Comparison of ENCODE assay signal across 1 cellular context in the genomic region with DNA sequence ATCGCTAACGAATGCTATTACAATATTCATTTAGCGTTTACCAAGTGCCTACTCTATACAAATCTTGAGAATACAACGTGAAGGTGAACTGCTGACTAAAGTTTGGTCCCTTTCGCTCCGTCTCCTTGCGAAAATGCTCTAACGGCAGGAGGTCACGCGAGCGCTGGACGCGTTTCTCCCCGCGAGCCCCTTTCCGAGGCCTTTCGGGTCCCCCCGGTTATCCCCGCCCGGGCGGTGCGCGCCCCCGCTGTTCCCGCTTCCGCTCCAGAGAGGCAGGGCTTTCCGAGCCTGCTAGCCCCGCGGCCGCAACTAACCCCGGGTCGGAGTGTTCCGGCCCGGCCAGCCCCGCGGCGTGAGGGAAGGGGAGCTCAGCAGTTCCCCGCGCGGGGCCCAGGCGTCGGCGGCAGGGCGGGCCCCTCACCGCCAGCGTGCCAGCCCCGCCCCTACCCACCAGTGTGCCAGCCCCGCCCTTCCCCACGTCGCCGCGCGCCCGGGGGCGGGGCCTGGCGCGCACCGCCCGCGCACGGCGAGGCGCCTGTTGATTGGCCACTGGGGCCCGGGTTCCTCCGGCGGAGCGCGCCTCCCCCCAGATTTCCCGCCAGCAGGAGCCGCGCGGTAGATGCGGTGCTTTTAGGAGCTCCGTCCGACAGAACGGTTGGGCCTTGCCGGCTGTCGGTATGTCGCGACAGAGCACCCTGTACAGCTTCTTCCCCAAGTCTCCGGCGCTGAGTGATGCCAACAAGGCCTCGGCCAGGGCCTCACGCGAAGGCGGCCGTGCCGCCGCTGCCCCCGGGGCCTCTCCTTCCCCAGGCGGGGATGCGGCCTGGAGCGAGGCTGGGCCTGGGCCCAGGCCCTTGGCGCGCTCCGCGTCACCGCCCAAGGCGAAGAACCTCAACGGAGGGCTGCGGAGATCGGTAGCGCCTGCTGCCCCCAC.
TF ChIP-seq lines count a peak whose summit lies in the region.

A gene with protein sequence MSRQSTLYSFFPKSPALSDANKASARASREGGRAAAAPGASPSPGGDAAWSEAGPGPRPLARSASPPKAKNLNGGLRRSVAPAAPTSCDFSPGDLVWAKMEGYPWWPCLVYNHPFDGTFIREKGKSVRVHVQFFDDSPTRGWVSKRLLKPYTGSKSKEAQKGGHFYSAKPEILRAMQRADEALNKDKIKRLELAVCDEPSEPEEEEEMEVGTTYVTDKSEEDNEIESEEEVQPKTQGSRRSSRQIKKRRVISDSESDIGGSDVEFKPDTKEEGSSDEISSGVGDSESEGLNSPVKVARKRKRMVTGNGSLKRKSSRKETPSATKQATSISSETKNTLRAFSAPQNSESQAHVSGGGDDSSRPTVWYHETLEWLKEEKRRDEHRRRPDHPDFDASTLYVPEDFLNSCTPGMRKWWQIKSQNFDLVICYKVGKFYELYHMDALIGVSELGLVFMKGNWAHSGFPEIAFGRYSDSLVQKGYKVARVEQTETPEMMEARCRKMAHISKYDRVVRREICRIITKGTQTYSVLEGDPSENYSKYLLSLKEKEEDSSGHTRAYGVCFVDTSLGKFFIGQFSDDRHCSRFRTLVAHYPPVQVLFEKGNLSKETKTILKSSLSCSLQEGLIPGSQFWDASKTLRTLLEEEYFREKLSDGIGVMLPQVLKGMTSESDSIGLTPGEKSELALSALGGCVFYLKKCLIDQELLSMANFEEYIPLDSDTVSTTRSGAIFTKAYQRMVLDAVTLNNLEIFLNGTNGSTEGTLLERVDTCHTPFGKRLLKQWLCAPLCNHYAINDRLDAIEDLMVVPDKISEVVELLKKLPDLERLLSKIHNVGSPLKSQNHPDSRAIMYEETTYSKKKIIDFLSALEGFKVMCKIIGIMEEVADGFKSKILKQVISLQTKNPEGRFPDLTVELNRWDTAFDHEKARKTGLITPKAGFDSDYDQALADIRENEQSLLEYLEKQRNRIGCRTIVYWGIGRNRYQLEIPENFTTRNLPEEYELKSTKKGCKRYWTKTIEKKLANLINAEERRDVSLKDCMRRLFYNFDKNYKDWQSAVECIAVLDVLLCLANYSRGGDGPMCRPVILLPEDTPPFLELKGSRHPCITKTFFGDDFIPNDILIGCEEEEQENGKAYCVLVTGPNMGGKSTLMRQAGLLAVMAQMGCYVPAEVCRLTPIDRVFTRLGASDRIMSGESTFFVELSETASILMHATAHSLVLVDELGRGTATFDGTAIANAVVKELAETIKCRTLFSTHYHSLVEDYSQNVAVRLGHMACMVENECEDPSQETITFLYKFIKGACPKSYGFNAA (N-terminal part only) (plus strand): TSS at position 589 of the 934 bp plus-strand sequence. CDS start 89 bp downstream, at position 678.

TF ChIP-seq in HepG2, 621 proteins besides CTCF, POLR2A, EP300 and RAD21 (continued from another document and continues in another):
- TF ChIP-seq FOXO1 (CRISPR knock-in tag; IDR thresholded peaks at IDR 0.05) (peak; percentile 33; the same call in 1 of the 2 replicates), ZNF101 (CRISPR knock-in tag; IDR thresholded peaks at IDR 0.05; ENCODE audit: borderline replicate concordance, low read depth) (no peak), CENPBD1 (CRISPR knock-in tag; IDR thresholded peaks at IDR 0.05; ENCODE audit: borderline replicate concordance, low read depth) (peak; percentile 9; the same call in 1 of the 2 replicates), ZNF329 (CRISPR knock-in tag; IDR thresholded peaks at IDR 0.05; ENCODE audit: low read depth) (peak; percentile 66; the same call in 1 of the 2 replicates), U2AF2 (IDR thresholded peaks at IDR 0.05; ENCODE audit: low read depth, low read length) (no peak), PTBP1 (IDR thresholded peaks at IDR 0.05; ENCODE audit: low read depth, low read length, poor library complexity, severe bottlenecking) (no peak), ZNF552 (CRISPR knock-in tag; IDR thresholded peaks at IDR 0.05; ENCODE audit: borderline replicate concordance) (peak; percentile 77; the same call in 1 of the 2 replicates), PRMT3 (CRISPR knock-in tag; IDR thresholded peaks at IDR 0.05; ENCODE audit: borderline replicate concordance, low read depth) (peak; percentile 92), ZBTB38 (CRISPR knock-in tag; IDR thresholded peaks at IDR 0.05) (no peak; the same call in 1 of the 2 replicates), ZNF441 (CRISPR knock-in tag; IDR thresholded peaks at IDR 0.05; ENCODE audit: borderline replicate concordance) (no peak; the same call in 1 of the 2 replicates), ZNF446 (CRISPR knock-in tag; IDR thresholded peaks at IDR 0.05) (peak; percentile 92), NFRKB (IDR thresholded peaks at IDR 0.05) (no peak), ZNF335 (CRISPR knock-in tag; IDR thresholded peaks at IDR 0.05) (no peak), HNRNPH1 (optimal IDR thresholded peaks at IDR 0.05; ENCODE audit: low read depth, low read length) (no peak), ZNF24 (IDR thresholded peaks at IDR 0.05) (no peak), CHCHD3 (CRISPR knock-in tag; IDR thresholded peaks at IDR 0.05) (peak; percentile 98), ZNF138 (CRISPR knock-in tag; IDR thresholded peaks at IDR 0.05; ENCODE audit: low read depth) (peak; percentile 66; the same call in 1 of the 2 replicates), MIER3 (CRISPR knock-in tag; IDR thresholded peaks at IDR 0.05; ENCODE audit: borderline replicate concordance) (0 out of 2 replicates have a peak, but pooled peaks have one; percentile 17), ZNF549 (CRISPR knock-in tag; IDR thresholded peaks at IDR 0.05) (0 out of 2 replicates have a peak, but pooled peaks have one; percentile 50), MBNL3 (CRISPR knock-in tag; conservative IDR thresholded peaks at IDR 0.05) (no peak), ZNF30 (CRISPR knock-in tag; IDR thresholded peaks at IDR 0.05) (peak; percentile 81; the same call in 1 of the 2 replicates), FOXJ3 (CRISPR knock-in tag; IDR thresholded peaks at IDR 0.05; ENCODE audit: borderline replicate concordance) (peak; percentile 39; the same call in 1 of the 2 replicates), LBX2 (CRISPR knock-in tag; IDR thresholded peaks at IDR 0.05; ENCODE audit: borderline replicate concordance) (peak; percentile 54; the same call in 1 of the 2 replicates), GPN1 (CRISPR knock-in tag; IDR thresholded peaks at IDR 0.05; ENCODE audit: borderline replicate concordance) (peak; percentile 48), ZNF543 (CRISPR knock-in tag; IDR thresholded peaks at IDR 0.05) (no peak), NCOA5 (CRISPR knock-in tag; IDR thresholded peaks at IDR 0.05) (no peak), MEIS2 (CRISPR knock-in tag; IDR thresholded peaks at IDR 0.05) (peak; percentile 73; the same call in 1 of the 2 replicates), HMG20A (CRISPR knock-in tag; IDR thresholded peaks at IDR 0.05; ENCODE audit: borderline replicate concordance) (no peak; the same call in 1 of the 2 replicates), ZNF343 (CRISPR knock-in tag; IDR thresholded peaks at IDR 0.05) (peak; percentile 92), ZBTB20 (CRISPR knock-in tag; IDR thresholded peaks at IDR 0.05; ENCODE audit: borderline replicate concordance, low read depth) (peak; percentile 58; the same call in 1 of the 2 replicates), SRF (IDR thresholded peaks at IDR 0.05; ENCODE audit: low read depth, low read length) (no peak), ZNF143 (CRISPR knock-in tag; IDR thresholded peaks at IDR 0.05) (0 out of 2 replicates have a peak, but pooled peaks have one; percentile 10), NFE2 (CRISPR knock-in tag; IDR thresholded peaks at IDR 0.05) (no peak), ZNF567 (CRISPR knock-in tag; IDR thresholded peaks at IDR 0.05; ENCODE audit: borderline replicate concordance) (peak; percentile 99), ISX (CRISPR knock-in tag; conservative IDR thresholded peaks at IDR 0.05) (peak; percentile 97)
- TF ChIP-seq, protein P1, sequence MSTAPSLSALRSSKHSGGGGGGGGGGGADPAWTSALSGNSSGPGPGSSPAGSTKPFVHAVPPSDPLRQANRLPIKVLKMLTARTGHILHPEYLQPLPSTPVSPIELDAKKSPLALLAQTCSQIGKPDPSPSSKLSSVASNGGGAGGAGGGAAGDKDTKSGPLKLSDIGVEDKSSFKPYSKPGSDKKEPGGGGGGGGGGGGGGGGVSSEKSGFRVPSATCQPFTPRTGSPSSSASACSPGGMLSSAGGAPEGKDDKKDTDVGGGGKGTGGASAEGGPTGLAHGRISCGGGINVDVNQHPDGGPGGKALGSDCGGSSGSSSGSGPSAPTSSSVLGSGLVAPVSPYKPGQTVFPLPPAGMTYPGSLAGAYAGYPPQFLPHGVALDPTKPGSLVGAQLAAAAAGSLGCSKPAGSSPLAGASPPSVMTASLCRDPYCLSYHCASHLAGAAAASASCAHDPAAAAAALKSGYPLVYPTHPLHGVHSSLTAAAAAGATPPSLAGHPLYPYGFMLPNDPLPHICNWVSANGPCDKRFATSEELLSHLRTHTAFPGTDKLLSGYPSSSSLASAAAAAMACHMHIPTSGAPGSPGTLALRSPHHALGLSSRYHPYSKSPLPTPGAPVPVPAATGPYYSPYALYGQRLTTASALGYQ (CRISPR knock-in tag; IDR thresholded peaks at IDR 0.05), result peak; percentile 70
- TF ChIP-seq, protein P2, sequence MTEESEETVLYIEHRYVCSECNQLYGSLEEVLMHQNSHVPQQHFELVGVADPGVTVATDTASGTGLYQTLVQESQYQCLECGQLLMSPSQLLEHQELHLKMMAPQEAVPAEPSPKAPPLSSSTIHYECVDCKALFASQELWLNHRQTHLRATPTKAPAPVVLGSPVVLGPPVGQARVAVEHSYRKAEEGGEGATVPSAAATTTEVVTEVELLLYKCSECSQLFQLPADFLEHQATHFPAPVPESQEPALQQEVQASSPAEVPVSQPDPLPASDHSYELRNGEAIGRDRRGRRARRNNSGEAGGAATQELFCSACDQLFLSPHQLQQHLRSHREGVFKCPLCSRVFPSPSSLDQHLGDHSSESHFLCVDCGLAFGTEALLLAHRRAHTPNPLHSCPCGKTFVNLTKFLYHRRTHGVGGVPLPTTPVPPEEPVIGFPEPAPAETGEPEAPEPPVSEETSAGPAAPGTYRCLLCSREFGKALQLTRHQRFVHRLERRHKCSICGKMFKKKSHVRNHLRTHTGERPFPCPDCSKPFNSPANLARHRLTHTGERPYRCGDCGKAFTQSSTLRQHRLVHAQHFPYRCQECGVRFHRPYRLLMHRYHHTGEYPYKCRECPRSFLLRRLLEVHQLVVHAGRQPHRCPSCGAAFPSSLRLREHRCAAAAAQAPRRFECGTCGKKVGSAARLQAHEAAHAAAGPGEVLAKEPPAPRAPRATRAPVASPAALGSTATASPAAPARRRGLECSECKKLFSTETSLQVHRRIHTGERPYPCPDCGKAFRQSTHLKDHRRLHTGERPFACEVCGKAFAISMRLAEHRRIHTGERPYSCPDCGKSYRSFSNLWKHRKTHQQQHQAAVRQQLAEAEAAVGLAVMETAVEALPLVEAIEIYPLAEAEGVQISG (CRISPR knock-in tag; IDR thresholded peaks at IDR 0.05), result peak; percentile 79; the same call in 1 of the 2 replicates
- TF ChIP-seq, protein P3, sequence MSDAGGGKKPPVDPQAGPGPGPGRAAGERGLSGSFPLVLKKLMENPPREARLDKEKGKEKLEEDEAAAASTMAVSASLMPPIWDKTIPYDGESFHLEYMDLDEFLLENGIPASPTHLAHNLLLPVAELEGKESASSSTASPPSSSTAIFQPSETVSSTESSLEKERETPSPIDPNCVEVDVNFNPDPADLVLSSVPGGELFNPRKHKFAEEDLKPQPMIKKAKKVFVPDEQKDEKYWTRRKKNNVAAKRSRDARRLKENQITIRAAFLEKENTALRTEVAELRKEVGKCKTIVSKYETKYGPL (CRISPR knock-in tag; IDR thresholded peaks at IDR 0.05), result peak; percentile 78
- TF ChIP-seq, protein P4, sequence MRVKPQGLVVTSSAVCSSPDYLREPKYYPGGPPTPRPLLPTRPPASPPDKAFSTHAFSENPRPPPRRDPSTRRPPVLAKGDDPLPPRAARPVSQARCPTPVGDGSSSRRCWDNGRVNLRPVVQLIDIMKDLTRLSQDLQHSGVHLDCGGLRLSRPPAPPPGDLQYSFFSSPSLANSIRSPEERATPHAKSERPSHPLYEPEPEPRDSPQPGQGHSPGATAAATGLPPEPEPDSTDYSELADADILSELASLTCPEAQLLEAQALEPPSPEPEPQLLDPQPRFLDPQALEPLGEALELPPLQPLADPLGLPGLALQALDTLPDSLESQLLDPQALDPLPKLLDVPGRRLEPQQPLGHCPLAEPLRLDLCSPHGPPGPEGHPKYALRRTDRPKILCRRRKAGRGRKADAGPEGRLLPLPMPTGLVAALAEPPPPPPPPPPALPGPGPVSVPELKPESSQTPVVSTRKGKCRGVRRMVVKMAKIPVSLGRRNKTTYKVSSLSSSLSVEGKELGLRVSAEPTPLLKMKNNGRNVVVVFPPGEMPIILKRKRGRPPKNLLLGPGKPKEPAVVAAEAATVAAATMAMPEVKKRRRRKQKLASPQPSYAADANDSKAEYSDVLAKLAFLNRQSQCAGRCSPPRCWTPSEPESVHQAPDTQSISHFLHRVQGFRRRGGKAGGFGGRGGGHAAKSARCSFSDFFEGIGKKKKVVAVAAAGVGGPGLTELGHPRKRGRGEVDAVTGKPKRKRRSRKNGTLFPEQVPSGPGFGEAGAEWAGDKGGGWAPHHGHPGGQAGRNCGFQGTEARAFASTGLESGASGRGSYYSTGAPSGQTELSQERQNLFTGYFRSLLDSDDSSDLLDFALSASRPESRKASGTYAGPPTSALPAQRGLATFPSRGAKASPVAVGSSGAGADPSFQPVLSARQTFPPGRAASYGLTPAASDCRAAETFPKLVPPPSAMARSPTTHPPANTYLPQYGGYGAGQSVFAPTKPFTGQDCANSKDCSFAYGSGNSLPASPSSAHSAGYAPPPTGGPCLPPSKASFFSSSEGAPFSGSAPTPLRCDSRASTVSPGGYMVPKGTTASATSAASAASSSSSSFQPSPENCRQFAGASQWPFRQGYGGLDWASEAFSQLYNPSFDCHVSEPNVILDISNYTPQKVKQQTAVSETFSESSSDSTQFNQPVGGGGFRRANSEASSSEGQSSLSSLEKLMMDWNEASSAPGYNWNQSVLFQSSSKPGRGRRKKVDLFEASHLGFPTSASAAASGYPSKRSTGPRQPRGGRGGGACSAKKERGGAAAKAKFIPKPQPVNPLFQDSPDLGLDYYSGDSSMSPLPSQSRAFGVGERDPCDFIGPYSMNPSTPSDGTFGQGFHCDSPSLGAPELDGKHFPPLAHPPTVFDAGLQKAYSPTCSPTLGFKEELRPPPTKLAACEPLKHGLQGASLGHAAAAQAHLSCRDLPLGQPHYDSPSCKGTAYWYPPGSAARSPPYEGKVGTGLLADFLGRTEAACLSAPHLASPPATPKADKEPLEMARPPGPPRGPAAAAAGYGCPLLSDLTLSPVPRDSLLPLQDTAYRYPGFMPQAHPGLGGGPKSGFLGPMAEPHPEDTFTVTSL (CRISPR knock-in tag; IDR thresholded peaks at IDR 0.05; ENCODE audit: borderline replicate concordance), result peak; percentile 34; the same call in 1 of the 2 replicates
